In genomic region chr19:41701401-41702075, GRCh38 we compare ENCODE assay signal across 9 cellular contexts. TPM values are rescaled to one million over a fixed set of nuclear protein-coding genes. Genes with fewer than 3 reads are reported as not detected.
DNase-seq lines count a peak whose midpoint lies in the region; ATAC-seq and TF ChIP-seq lines count a peak whose summit lies in the region.
"Had no signal": no experiment of that assay in that cellular context is flagged by ENCODE, and none has a peak within 500 bp of the region (broad histone marks: within the 10 kb centered on the region; RNA-seq: fewer than 3 reads in every experiment).

No MANE protein-coding gene starts in this region.

- H3K4me1 ChIP-seq in right cardiac atrium (ENCODE audit: control insufficient read depth, insufficient read depth, low read length) = no peaks in the 10 kb centered on the region

- peak; percentile 24 for ATAC-seq in esophagus mucosa
- ATAC-seq in omental fat pad (ENCODE audit: low FRiP score) = no peak
- no peak for ATAC-seq in HG02623 (IDR thresholded peaks at IDR 0.05; ENCODE audit: unreplicated experiment)
- ATAC-seq in right cardiac atrium = no peak

- H3K4me3 ChIP-seq in GM06990 (replicated peaks; ENCODE audit: low read depth, low read length) (no peak overlapping the region), right cardiac atrium (ENCODE audit: low read length) (no peak overlapping the region)

- H3K36me3 ChIP-seq in GM06990 (ENCODE audit: control insufficient read depth, insufficient read depth, low read length) = no peaks in the 10 kb centered on the region

- WGBS in right cardiac atrium = 34% methylated on average over 10 of the region's 10 CpGs

- TF ChIP-seq CTCF in GM06990 (IDR thresholded peaks at IDR 0.05; ENCODE audit: insufficient read depth, low read length, poor library complexity, severe bottlenecking) (peak; percentile 48), omental fat pad (IDR thresholded peaks at IDR 0.05) (no peak)

- no peaks in the 10 kb centered on the region for H3K9me3 ChIP-seq in right cardiac atrium (ENCODE audit: control insufficient read depth, low read length)

- peak; percentile 19 for DNase-seq in CD1c-positive myeloid dendritic cell (ENCODE audit: extremely low spot score)
- DNase-seq in GM06990 (ENCODE audit: extremely low read depth, insufficient read length) = no peak
- peak; percentile 64 for DNase-seq in NCI-H748 (lab: John Stamatoyannopoulos, UW; ENCODE audit: unreplicated experiment)
- DNase-seq in omental fat pad (ENCODE audit: low spot score) = no peak
- DNase-seq in SKM-1 treated with dmso at 0.1 percent for 144 hours (lab: John Stamatoyannopoulos, UW; ENCODE audit: unreplicated experiment) = no peak
- DNase-seq in right cardiac atrium = no peak
- DNase-seq: NCI-H446 had no signal

- H3K27ac ChIP-seq in right cardiac atrium (ENCODE audit: low read length) = no peak overlapping the region

- intact Hi-C loops in right cardiac atrium (cut with DNase I) = no loop called here

- H3K27me3 ChIP-seq in GM06990 (replicated peaks; ENCODE audit: control insufficient read depth, insufficient read depth, low read length) (peaks cover 2% of the 10 kb centered on the region; the same call in 1 of the 2 replicates), right cardiac atrium (ENCODE audit: control insufficient read depth, insufficient read depth) (no peaks in the 10 kb centered on the region)

RNA-seq across cellular contexts. Expression of gene CEACAM5, which starts 6.9 kb away (rescaled TPM):
- total RNA-seq in esophagus mucosa (369 TPM), omental fat pad (not detected), right cardiac atrium (not detected)
- polyA plus RNA-seq in right cardiac atrium = 0.07 TPM

RNA-seq across cellular contexts. Expression of gene CEACAM7, which starts 13.5 kb away (rescaled TPM):
- total RNA-seq in esophagus mucosa = 71.9 TPM
- total RNA-seq in omental fat pad = not detected
- total RNA-seq in right cardiac atrium = not detected
- not detected for polyA plus RNA-seq in right cardiac atrium

RNA-seq across cellular contexts. Expression of gene CEACAM6, which starts 53.8 kb away (rescaled TPM):
- 268 TPM for total RNA-seq in esophagus mucosa
- under 1 TPM in 1 of 4 donors, not detected in 3; 0.19 TPM for total RNA-seq in omental fat pad
- under 1 TPM in 1 of 4 donors, not detected in 3; 0.36 TPM for total RNA-seq in right cardiac atrium
- polyA plus RNA-seq in right cardiac atrium = not detected

Comparison
In these comparisons a context has a peak if more than half of its experiments do, and no peak if none do; other contexts are left out.
1. DNase-seq: peak in CD1c-positive myeloid dendritic cell (single experiment) and NCI-H748 (single experiment); none in GM06990 (single experiment), omental fat pad (single experiment), SKM-1 treated with dmso at 0.1 percent for 144 hours (single experiment) and right cardiac atrium (0 of 3).
2. RNA of gene CEACAM5, which starts 6.9 kb away (total RNA-seq): 369 TPM in esophagus mucosa (single experiment); not detected in right cardiac atrium and not detected in omental fat pad; every median in the first group is over 100 times any median in the second.
3. RNA of gene CEACAM7, which starts 13.5 kb away (total RNA-seq): 71.9 TPM in esophagus mucosa (single experiment); not detected in omental fat pad and not detected in right cardiac atrium; every median in the first group is over 10 times any median in the second.
4. RNA of gene CEACAM6, which starts 53.8 kb away (total RNA-seq): 268 TPM in esophagus mucosa (single experiment); 0.19 TPM in omental fat pad and 0.36 TPM in right cardiac atrium; every median in the first group is over 100 times any median in the second.